ENCODE assay signal across 9 cellular contexts in the genomic region with DNA sequence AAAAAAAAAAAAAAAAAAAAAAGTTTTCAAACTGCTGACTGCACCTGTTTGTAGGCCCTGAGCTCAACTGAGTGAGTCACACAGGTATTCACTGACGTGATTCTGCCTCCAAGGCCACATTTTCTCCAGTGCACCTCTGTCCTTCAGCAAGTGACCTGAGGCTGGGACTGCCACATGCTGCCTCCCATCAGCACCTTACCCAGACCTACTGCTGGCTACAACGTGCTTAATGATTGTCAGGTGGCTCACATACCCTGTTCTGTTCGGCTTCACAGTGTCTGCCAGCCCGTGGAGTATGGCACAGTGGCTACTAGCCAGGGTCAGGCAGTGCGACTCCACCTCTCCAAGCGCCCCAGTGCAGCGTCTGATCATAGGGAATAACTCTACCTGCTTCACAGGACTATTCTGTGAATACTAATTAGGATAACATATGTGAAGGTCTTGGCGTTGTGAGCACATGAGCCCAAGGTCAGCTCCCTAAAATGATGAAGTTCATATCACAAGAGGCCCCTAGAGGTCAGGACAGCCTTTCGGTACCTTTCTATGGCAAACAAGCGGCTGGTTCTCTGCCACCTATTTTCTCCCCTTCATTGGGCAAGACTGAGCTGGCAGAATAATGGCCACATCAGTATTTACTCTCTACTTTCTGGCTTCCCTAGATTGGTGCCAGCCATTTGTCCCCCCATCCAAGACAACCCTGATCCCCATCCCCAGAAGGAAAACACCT. TPM values are rescaled to one million over a fixed set of nuclear protein-coding genes. Genes with fewer than 3 reads are reported as not detected.
DNase-seq lines count a peak whose midpoint lies in the region; ATAC-seq and TF ChIP-seq lines count a peak whose summit lies in the region.
"Had no signal": no experiment of that assay in that cellular context is flagged by ENCODE, and none has a peak within 500 bp of the region (broad histone marks: within the 10 kb centered on the region; RNA-seq: fewer than 3 reads in every experiment).

No MANE protein-coding gene starts in this region.

- H3K27me3 ChIP-seq in Caco-2 (replicated peaks; ENCODE audit: control insufficient read depth, insufficient read depth, low read length) (no peaks in the 10 kb centered on the region), Karpas-422 (ENCODE audit: low read length) (no peaks in the 10 kb centered on the region), aorta (ENCODE audit: control insufficient read depth in 1 of 2, insufficient read depth in 2 of 2, low read length in 1 of 2) (no peaks in the 10 kb centered on the region)

- H3K27ac ChIP-seq in Karpas-422 (ENCODE audit: low read length) (no peak overlapping the region), aorta (ENCODE audit: low read depth in 1 of 2, low read length in 2 of 2) (no peak overlapping the region)

- no peak overlapping the region for H3K9ac ChIP-seq in Karpas-422 (ENCODE audit: low read length)

- POLR2A ChIA-PET in Caco-2 (lab: Charles Lee): interaction anchor here (0.5 to 1.9 kb wide), 15 partner anchors 27 to 472 kb away, joined by 3 to 9 read pairs (median 5); a partner anchor contains a TSS

- peak; percentile 82 to 93 for TF ChIP-seq CTCF in Caco-2 (IDR thresholded peaks at IDR 0.05; ENCODE audit: insufficient read depth in 1 of 2, low read depth in 1 of 2, low read length in 1 of 2, severe bottlenecking in 1 of 2, unreplicated experiment in 1 of 2)

- no peaks in the 10 kb centered on the region for H3K9me3 ChIP-seq in Caco-2
- H3K9me3 ChIP-seq in Karpas-422 (ENCODE audit: low read length): no peaks in the 10 kb centered on the region
- no peaks in the 10 kb centered on the region for H3K9me3 ChIP-seq in aorta (ENCODE audit: control insufficient read depth, low read length)

- no peaks in the 10 kb centered on the region for H3K9me3 Mint-ChIP-seq in Caco-2 (ENCODE audit: unreplicated experiment)

- H4K20me1 ChIP-seq in Karpas-422 (ENCODE audit: insufficient read depth, low read depth, low read length): no peaks in the 10 kb centered on the region

- no peaks in the 10 kb centered on the region for H3K9me2 ChIP-seq in Karpas-422 (replicated peaks; ENCODE audit: insufficient read depth, low read length)

- intact Hi-C loops in Caco-2 (cut with micrococcal nuclease; ENCODE audit: unreplicated experiment): loop anchor here (1.0 to 2.0 kb wide), 8 partner anchors 28 to 125 kb away; a partner anchor contains a TSS
- intact Hi-C loops in aorta (cut with DNase I): no loop called here

- BruUV-seq in Caco-2 (replicated peaks; lab: Mats Ljungman, UMichigan): TSS peak; percentile 47

- H3K27ac Mint-ChIP-seq in Caco-2 (ENCODE audit: unreplicated experiment): peak overlapping the region; percentile 87
- H3K27ac Mint-ChIP-seq: stimulated activated memory B cell treated with anti-CD40 and anti-IgM and Interleukin-4, amounts not matched to agents 10 μg/mL and 1 μg/mL and 100 μg/mL, for 72 hours had no signal

- 84 to 87% methylated on average over 10 of the region's 10 CpGs for WGBS in aorta, 2 donors

- H3K4me1 ChIP-seq in Caco-2 (peaks cover 88% of the 10 kb centered on the region), Karpas-422 (ENCODE audit: low read length) (no peaks in the 10 kb centered on the region), aorta (ENCODE audit: control insufficient read depth in 1 of 2, insufficient read depth in 2 of 2, low read length in 2 of 2) (no peaks in the 10 kb centered on the region)

- no peaks in the 10 kb centered on the region for H3K27me3 Mint-ChIP-seq in Caco-2 (ENCODE audit: insufficient read depth, unreplicated experiment)

- H3K4me3 ChIP-seq in Caco-2 (ENCODE audit: low read depth, low read length): no peak overlapping the region
- no peak overlapping the region for H3K4me3 ChIP-seq in Karpas-422 (ENCODE audit: low read length)
- no peak overlapping the region for H3K4me3 ChIP-seq in aorta (ENCODE audit: low read length in 2 of 2)

- H3K79me2 ChIP-seq in Karpas-422 (ENCODE audit: low read length): no peaks in the 10 kb centered on the region

- ATAC-seq in GM21825 (IDR thresholded peaks at IDR 0.05; ENCODE audit: unreplicated experiment) (no peak), aorta (ENCODE audit: low FRiP score) (no peak)

- CTCF ChIA-PET in Caco-2 (lab: Charles Lee): interaction anchor here (0.5 to 5.0 kb wide), 54 partner anchors 9 to 850 kb away, joined by 3 to 88 read pairs (median 6); a partner anchor contains a TSS

- no peak overlapping the region for H3K4me3 Mint-ChIP-seq in Caco-2 (ENCODE audit: unreplicated experiment)
- H3K4me3 Mint-ChIP-seq: stimulated activated memory B cell treated with anti-CD40 and anti-IgM and Interleukin-4, amounts not matched to agents 10 μg/mL and 1 μg/mL and 100 μg/mL, for 72 hours had no signal

- no peak overlapping the region for H3K4me2 ChIP-seq in Karpas-422 (ENCODE audit: low read depth, low read length, poor library complexity, severe bottlenecking)

- H3K4me1 Mint-ChIP-seq in Caco-2 (ENCODE audit: low read depth, unreplicated experiment): peaks cover 84% of the 10 kb centered on the region
- H3K4me1 Mint-ChIP-seq: stimulated activated memory B cell treated with anti-CD40 and anti-IgM and Interleukin-4, amounts not matched to agents 10 μg/mL and 1 μg/mL and 100 μg/mL, for 72 hours had no signal

- H2AFZ ChIP-seq in Karpas-422 (ENCODE audit: low read length): no peak overlapping the region

- no peaks in the 10 kb centered on the region for H3K36me3 ChIP-seq in Caco-2 (ENCODE audit: control insufficient read depth, insufficient read depth, low read length)
- H3K36me3 ChIP-seq in Karpas-422 (ENCODE audit: insufficient read depth, low read length): no peaks in the 10 kb centered on the region
- no peaks in the 10 kb centered on the region for H3K36me3 ChIP-seq in aorta (ENCODE audit: control insufficient read depth in 1 of 2, insufficient read depth in 2 of 2, low read length in 1 of 2)

- peaks cover 9% of the 10 kb centered on the region for H3K36me3 Mint-ChIP-seq in Caco-2 (ENCODE audit: insufficient read depth, unreplicated experiment)
- H3K36me3 Mint-ChIP-seq: stimulated activated memory B cell treated with anti-CD40 and anti-IgM and Interleukin-4, amounts not matched to agents 10 μg/mL and 1 μg/mL and 100 μg/mL, for 72 hours had no signal

- DNase-seq in Caco-2: peak; percentile 82 to 88
- DNase-seq in Karpas-422: peak; percentile 71
- DNase-seq in SW480 (ENCODE audit: low spot score): peak; percentile 91
- peak; percentile 56 for DNase-seq in left kidney (ENCODE audit: low read depth, low spot score)
- no peak for DNase-seq in HuH-7 (ENCODE audit: low spot score)
- no peak for DNase-seq in SHP77 treated with DMSO at 0.1 percent for 48 hours (lab: John Stamatoyannopoulos, UW)
- DNase-seq in aorta: no peak

RNA-seq across cellular contexts. Expression of a gene that starts 28.1 kb away (rescaled TPM):
- total RNA-seq in Caco-2 (2022) (0.18 and 0.67 TPM in 2 replicates), aorta (1 to 10 TPM; 3.4 to 8.0 TPM)
- not detected in 2 replicates for total RNA-seq in Karpas-422 (2014; rRNA removed; shearing (Covaris generic); ENCODE audit: low replicate concordance)
- 1 to 10 TPM in 1 of 2 donors, under 1 TPM in 1; 0.23 to 1.1 TPM for polyA plus RNA-seq in aorta

Comparison
In these comparisons a context has a peak if more than half of its experiments do, and no peak if none do; other contexts are left out.
1. DNase-seq: peak in Caco-2 (2 of 2), Karpas-422 (single experiment), SW480 (single experiment) and left kidney (single experiment); none in HuH-7 (single experiment), SHP77 treated with DMSO at 0.1 percent for 48 hours (single experiment) and aorta (0 of 2).